ENCODE assay signal across 8 cellular contexts in the genomic region with DNA sequence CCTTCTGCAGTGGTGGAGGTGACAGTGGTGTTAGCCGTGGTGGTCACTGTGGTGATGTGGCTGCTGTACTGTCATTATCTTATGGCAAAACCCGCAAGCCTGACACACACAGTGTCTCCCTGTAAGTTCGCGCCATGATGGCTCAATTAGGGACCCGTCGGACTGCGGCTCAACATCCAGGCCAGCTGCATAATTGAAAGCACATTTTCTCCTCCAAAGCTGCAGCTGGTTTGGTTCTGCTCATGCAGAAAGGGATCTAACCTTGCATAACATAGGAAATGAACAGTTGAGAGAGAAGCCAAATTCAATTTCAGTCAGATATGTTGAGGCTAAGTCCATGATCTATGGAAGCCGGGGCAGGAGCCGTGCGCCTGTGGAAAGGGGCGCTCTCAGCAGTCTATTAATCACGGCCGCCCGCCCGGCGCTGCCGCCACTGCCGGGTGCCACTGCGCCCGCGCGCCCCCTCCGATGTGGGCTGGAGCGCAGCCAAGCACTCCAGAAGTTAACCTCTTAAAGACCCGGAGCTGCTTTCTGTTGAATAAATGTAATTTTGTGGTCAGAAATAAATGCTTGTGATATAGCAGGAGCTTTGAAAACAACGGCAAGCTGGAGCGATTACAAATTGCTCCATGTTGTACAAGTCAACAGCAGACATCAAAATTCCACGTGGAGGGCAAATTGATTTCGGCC.
DNase-seq lines count a peak whose midpoint lies in the region; ATAC-seq, FAIRE-seq and TF ChIP-seq lines count a peak whose summit lies in the region.

No MANE protein-coding gene starts in this region.

- H3K4me3 Mint-ChIP-seq in activated T-cell treated with anti-CD3 and anti-CD28 coated beads, Interleukin-2, amount 50 U/mL, for 24 hours, result no peak overlapping the region

- DNase-seq in GM12891 (ENCODE audit: insufficient read length, low spot score) (no peak), NCI-H748 (lab: John Stamatoyannopoulos, UW; ENCODE audit: unreplicated experiment) (peak; percentile 70), fibroblast of pulmonary artery (ENCODE audit: low read depth) (peak; percentile 85), posterior cingulate gyrus (peak; percentile 24 to 94 (median 54)), GM10266 (ENCODE audit: extremely low spot score) (no peak)
- no peak for DNase-seq in activated T-cell treated with anti-CD3 and anti-CD28 coated beads, Interleukin-2, amount 50 U/mL, for 24 hours

- no peak overlapping the region for H3K27ac Mint-ChIP-seq in activated T-cell treated with anti-CD3 and anti-CD28 coated beads, Interleukin-2, amount 50 U/mL, for 24 hours

- H3K4me1 Mint-ChIP-seq in activated T-cell treated with anti-CD3 and anti-CD28 coated beads, Interleukin-2, amount 50 U/mL, for 24 hours (ENCODE audit: low read depth), result peaks cover 12% of the 10 kb centered on the region

- H3K27me3 Mint-ChIP-seq in activated T-cell treated with anti-CD3 and anti-CD28 coated beads, Interleukin-2, amount 50 U/mL, for 24 hours, result no peaks in the 10 kb centered on the region

- ATAC-seq in GM19395 (IDR thresholded peaks at IDR 0.05; ENCODE audit: unreplicated experiment) (no peak), HG03571 (IDR thresholded peaks at IDR 0.05; ENCODE audit: unreplicated experiment) (no peak)

- no peaks in the 10 kb centered on the region for H3K9me3 Mint-ChIP-seq in activated T-cell treated with anti-CD3 and anti-CD28 coated beads, Interleukin-2, amount 50 U/mL, for 24 hours

- peak; percentile 71 for FAIRE-seq in GM12891 (lab: Jason Lieb, UNC)

- TF ChIP-seq CTCF in fibroblast of pulmonary artery (IDR thresholded peaks at IDR 0.05; ENCODE audit: low read length, missing control alignments) (no peak), GM10266 (IDR thresholded peaks at IDR 0.05; ENCODE audit: control insufficient read depth, insufficient read depth, low read depth, missing control alignments) (no peak)

- H3K4me3 ChIP-seq in fibroblast of pulmonary artery (replicated peaks; ENCODE audit: low read depth, low read length), result peak overlapping the region; percentile 19

- intact Hi-C loops in posterior cingulate gyrus (cut with DNase I), result no loop called here

- no peak for TF ChIP-seq POLR2A in GM12891 (IDR thresholded peaks at IDR 0.05; ENCODE audit: low read depth, low read length)

- H3K36me3 Mint-ChIP-seq in activated T-cell treated with anti-CD3 and anti-CD28 coated beads, Interleukin-2, amount 50 U/mL, for 24 hours (ENCODE audit: low read depth), result peaks cover 11% of the 10 kb centered on the region

TF ChIP-seq in GM12891, 5 proteins besides CTCF, POLR2A, EP300 and RAD21:
- no peak for TF ChIP-seq POU2F2 (IDR thresholded peaks at IDR 0.05; ENCODE audit: low read depth, low read length)
TF ChIP-seq in GM12891: peak in this region for 0.

Comparison
In these comparisons a context has a peak if more than half of its experiments do, and no peak if none do; other contexts are left out.
1. DNase-seq: peak in NCI-H748 (single experiment), fibroblast of pulmonary artery (single experiment) and posterior cingulate gyrus (10 of 10); none in GM12891 (single experiment), activated T-cell treated with anti-CD3 and anti-CD28 coated beads, Interleukin-2, amount 50 U/mL, for 24 hours (single experiment) and GM10266 (single experiment).